In genomic region chr13:35392768-35393167, GRCh38 we compare ENCODE assay signal across 29 cellular contexts.
"Had no signal": no experiment of that assay in that cellular context is flagged by ENCODE, and none has a peak within 500 bp of the region (broad histone marks: within the 10 kb centered on the region; RNA-seq: fewer than 3 reads in every experiment).

No MANE protein-coding gene starts in this region.

- H3K36me3 ChIP-seq: adrenal gland, WERI-Rb-1 had no signal

- FAIRE-seq: colon, endometrium had no signal

- H3K4me1 ChIP-seq: body of pancreas had no signal

- H3K4me3 ChIP-seq: adrenal gland, body of pancreas had no signal

- H3K27ac ChIP-seq: adrenal gland, body of pancreas, WERI-Rb-1 had no signal

- H3K27me3 ChIP-seq: adrenal gland, body of pancreas had no signal

- DNase-seq: activated B cell treated with CpG ODN at 0.5 μM for 24 hours; activated CD4-positive, alpha-beta memory T cell treated with anti-CD3 and anti-CD28 coated beads for 36 hours; activated CD4-positive, alpha-beta T cell treated with anti-CD3 and anti-CD28 coated beads for 36 hours; activated CD4-positive, alpha-beta T cell treated with anti-CD3 and anti-CD28 coated beads, Interleukin-2, amount 10 ng/mL, durations not matched to agents 24 days and 14 days; activated CD8-positive, alpha-beta memory T cell treated with anti-CD3 and anti-CD28 coated beads, Interleukin-2, amount 10 ng/mL, durations not matched to agents 7 days and 5 days; activated CD8-positive, alpha-beta memory T cell treated with anti-CD3 and anti-CD28 coated beads, Interleukin-2, amount 50 U/mL, for 4 hours; activated CD8-positive, alpha-beta T cell treated with anti-CD3 and anti-CD28 coated beads, Interleukin-2, amount 10 ng/mL, durations not matched to agents 7 days and 5 days; activated effector memory CD4-positive, alpha-beta T cell treated with anti-CD3 and anti-CD28 coated beads, Interleukin-2, amount 50 U/mL, for 16 hours; activated naive CD4-positive, alpha-beta T cell treated with anti-CD3 and anti-CD28 coated beads for 36 hours; activated naive CD8-positive, alpha-beta T cell treated with anti-CD3 and anti-CD28 coated beads for 36 hours; activated naive CD8-positive, alpha-beta T cell treated with anti-CD3 and anti-CD28 coated beads, Interleukin-2, amount 50 U/mL, for 24 hours; activated T-cell treated with anti-CD3 and anti-CD28 coated beads, Interleukin-2, amount 50 U/mL, for 1 hour; activated T-cell treated with anti-CD3 and anti-CD28 coated beads, Interleukin-2, amount 50 U/mL, for 48 hours; adrenal gland; amygdala; aorta; body of pancreas; caudate nucleus; cortex of kidney; effector CD8-positive, alpha-beta T cell; foreskin fibroblast; T-helper 1 cell; T-helper 17 cell; T1000; WERI-Rb-1 had no signal

- ATAC-seq: activated CD4-positive, alpha-beta T cell treated with anti-CD3 and anti-CD28 coated beads for 36 hours; activated CD4-positive, CD25-positive, alpha-beta regulatory T cell treated with anti-CD3 and anti-CD28 coated beads, Interleukin-2, amount 50 U/mL, for 24 hours; activated CD8-positive, alpha-beta memory T cell treated with anti-CD3 and anti-CD28 coated beads, Interleukin-2, amount 10 ng/mL, durations not matched to agents 7 days and 5 days; activated CD8-positive, alpha-beta T cell treated with anti-CD3 and anti-CD28 coated beads, Interleukin-2, amount 10 ng/mL, durations not matched to agents 7 days and 5 days; activated naive CD8-positive, alpha-beta T cell treated with anti-CD3 and anti-CD28 coated beads, Interleukin-2, amount 50 U/mL, for 24 hours; body of pancreas; esophagus mucosa; T-helper 17 cell had no signal

- H3K9me3 ChIP-seq: adrenal gland, body of pancreas had no signal
